In genomic region chr1:226121049-226121586, GRCh38 we compare ENCODE assay signal across 7 cellular contexts. TPM values are rescaled to one million over a fixed set of nuclear protein-coding genes. Genes with fewer than 3 reads are reported as not detected.
A peak's percentile ranks its signal among the peaks of the same experiment; 100 is the strongest.
DNase-seq lines count a peak whose midpoint lies in the region; ATAC-seq and TF ChIP-seq lines count a peak whose summit lies in the region.

No MANE protein-coding gene starts in this region.

- peak overlapping the region; percentile 49 for H2AFZ ChIP-seq in hepatocyte

- H3K36me3 Mint-ChIP-seq in stimulated activated memory B cell treated with anti-CD40 and anti-IgM and Interleukin-4, amounts not matched to agents 10 μg/mL and 1 μg/mL and 100 μg/mL, for 72 hours: no peaks in the 10 kb centered on the region

- H4K20me1 ChIP-seq in hepatocyte (ENCODE audit: insufficient read depth, poor library complexity, severe bottlenecking): no peaks in the 10 kb centered on the region

- 22% methylated on average over 22 of the region's 37 CpGs for WGBS in hepatocyte (ENCODE audit: low lambda C conversion rate, missing lambda C conversion rate)

- no peaks in the 10 kb centered on the region for H3K79me2 ChIP-seq in hepatocyte

- H3K9me3 ChIP-seq in HAP-1 (no peaks in the 10 kb centered on the region), hepatocyte (ENCODE audit: low read depth) (no peaks in the 10 kb centered on the region)

- peak overlapping the region; percentile 76 for H3K4me3 Mint-ChIP-seq in stimulated activated memory B cell treated with anti-CD40 and anti-IgM and Interleukin-4, amounts not matched to agents 10 μg/mL and 1 μg/mL and 100 μg/mL, for 72 hours

- no peaks in the 10 kb centered on the region for H3K9me3 Mint-ChIP-seq in stimulated activated memory B cell treated with anti-CD40 and anti-IgM and Interleukin-4, amounts not matched to agents 10 μg/mL and 1 μg/mL and 100 μg/mL, for 72 hours

- peak overlapping the region; percentile 46 for H3K4me3 ChIP-seq in HAP-1
- peak overlapping the region; percentile 59; the same call in 1 of the 2 replicates for H3K4me3 ChIP-seq in WI38 (ENCODE audit: low read depth, low read length)
- peak overlapping the region; percentile 97 for H3K4me3 ChIP-seq in hepatocyte

- H3K27ac ChIP-seq in hepatocyte: peak overlapping the region; percentile 84

- H3K36me3 ChIP-seq in HAP-1 (replicated peaks): no peaks in the 10 kb centered on the region
- H3K36me3 ChIP-seq in hepatocyte (replicated peaks; ENCODE audit: insufficient read depth, low read depth): no peaks in the 10 kb centered on the region

- no peaks in the 10 kb centered on the region for H3K27me3 Mint-ChIP-seq in stimulated activated memory B cell treated with anti-CD40 and anti-IgM and Interleukin-4, amounts not matched to agents 10 μg/mL and 1 μg/mL and 100 μg/mL, for 72 hours

- in situ Hi-C loops in HAP-1 (cut with MboI; ENCODE audit: low sequenced_read_pairs): no loop called here

- DNase-seq in HAP-1 (ENCODE audit: low spot score in 2 of 2) (no peak), hepatocyte (ENCODE audit: low spot score) (no peak), NCI-H2196 (lab: John Stamatoyannopoulos, UW; ENCODE audit: unreplicated experiment) (no peak), NOMO-1 treated with dmso at 0.1 percent for 144 hours (lab: John Stamatoyannopoulos, UW; ENCODE audit: unreplicated experiment) (no peak)

- no peak for ATAC-seq in stimulated activated memory B cell treated with anti-CD40 and anti-IgM and Interleukin-4, amounts not matched to agents 10 μg/mL and 1 μg/mL and 100 μg/mL, for 72 hours
- ATAC-seq in GM18870 (IDR thresholded peaks at IDR 0.05; ENCODE audit: unreplicated experiment): no peak

- peaks cover 12% of the 10 kb centered on the region for H3K4me1 ChIP-seq in HAP-1
- H3K4me1 ChIP-seq in hepatocyte (ENCODE audit: insufficient read depth): peaks cover 7% of the 10 kb centered on the region

- TF ChIP-seq CTCF in WI38 (IDR thresholded peaks at IDR 0.05; ENCODE audit: low read depth, low read length): no peak
- no peak for TF ChIP-seq CTCF in hepatocyte (IDR thresholded peaks at IDR 0.05; ENCODE audit: poor library complexity)

- H3K9me2 ChIP-seq in hepatocyte (replicated peaks; ENCODE audit: insufficient read depth): no peaks in the 10 kb centered on the region

- peaks cover 71% of the 10 kb centered on the region for H3K4me1 Mint-ChIP-seq in stimulated activated memory B cell treated with anti-CD40 and anti-IgM and Interleukin-4, amounts not matched to agents 10 μg/mL and 1 μg/mL and 100 μg/mL, for 72 hours

- H3K27ac Mint-ChIP-seq in stimulated activated memory B cell treated with anti-CD40 and anti-IgM and Interleukin-4, amounts not matched to agents 10 μg/mL and 1 μg/mL and 100 μg/mL, for 72 hours: peak overlapping the region; percentile 94

- H3K27me3 ChIP-seq in HAP-1 (ENCODE audit: low read depth) (no peaks in the 10 kb centered on the region), hepatocyte (no peaks in the 10 kb centered on the region)

- peak overlapping the region; percentile 100 for H3K4me2 ChIP-seq in hepatocyte

RNA-seq across cellular contexts. Expression of gene H3-3A, which starts 58.6 kb away (rescaled TPM):
- 617 and 722 TPM in 2 replicates for total RNA-seq in hepatocyte
- polyA plus RNA-seq in hepatocyte: 528 and 543 TPM in 2 replicates

Comparison
In these comparisons a context has a peak if more than half of its experiments do, and no peak if none do; other contexts are left out.
1. H3K4me3 ChIP-seq: peak in every context shown above with its lines; median percentile 97 in hepatocyte; 59 in WI38; 46 in HAP-1.